12 cellular contexts compared by ENCODE assay signal in the genomic region with DNA sequence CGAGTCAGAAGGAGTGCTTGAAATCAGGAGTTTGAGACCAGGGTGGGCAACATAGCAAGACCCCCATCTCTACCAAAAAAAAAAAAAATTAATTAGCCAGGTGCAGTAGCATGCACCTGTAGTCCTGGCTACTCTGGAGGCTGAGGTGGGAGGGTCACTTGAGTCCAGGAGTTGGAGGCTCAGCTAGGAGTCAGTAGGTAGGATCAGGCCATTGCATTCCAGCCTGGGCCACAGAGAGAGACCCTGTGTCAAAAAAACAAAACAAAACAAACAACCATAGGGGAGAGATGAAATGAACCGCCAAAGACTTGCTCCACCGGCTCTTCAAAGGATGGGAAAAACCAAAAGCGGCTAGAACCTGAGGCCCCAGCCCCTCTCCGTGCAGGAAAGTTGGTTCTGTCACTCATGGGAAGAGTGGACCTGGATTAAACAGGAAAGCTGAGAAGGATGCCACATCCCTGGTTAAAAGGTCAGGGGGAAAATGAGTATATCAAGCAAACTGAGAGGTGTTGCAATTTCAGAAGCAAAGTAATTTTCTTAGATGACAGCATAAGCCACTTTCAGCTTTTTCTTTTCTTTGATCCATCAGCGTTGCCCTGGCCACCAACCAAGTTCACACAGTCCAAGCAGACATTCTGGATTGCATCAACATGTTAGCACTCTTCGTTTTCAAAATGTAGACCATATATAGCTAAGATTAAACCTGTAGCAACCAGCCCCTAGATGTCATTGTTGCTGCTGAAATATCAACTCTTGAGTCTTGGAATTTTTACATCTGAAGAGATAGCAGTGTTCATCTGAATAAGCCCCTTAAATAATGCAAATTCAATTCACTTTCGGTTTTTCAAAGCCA. TPM values are rescaled to one million over a fixed set of nuclear protein-coding genes. Genes with fewer than 3 reads are reported as not detected.
DNase-seq lines count a peak whose midpoint lies in the region; ATAC-seq, FAIRE-seq and TF ChIP-seq lines count a peak whose summit lies in the region.
"Had no signal": no experiment of that assay in that cellular context is flagged by ENCODE, and none has a peak within 500 bp of the region (broad histone marks: within the 10 kb centered on the region; RNA-seq: fewer than 3 reads in every experiment).

No MANE protein-coding gene starts in this region.

- no peak overlapping the region for H3K9ac ChIP-seq in astrocyte (ENCODE audit: low read length)
- H3K9ac ChIP-seq: KMS-11 had no signal

- ATAC-seq in left ventricle myocardium superior (peak; percentile 67), GM21576 (IDR thresholded peaks at IDR 0.05; ENCODE audit: unreplicated experiment) (no peak)

- 42% methylated on average over 8 of the region's 8 CpGs for WGBS in suprapubic skin

- TF ChIP-seq CTCF in astrocyte (IDR thresholded peaks at IDR 0.05; ENCODE audit: insufficient read depth, low read depth, low read length) (no peak), suprapubic skin (IDR thresholded peaks at IDR 0.05) (no peak)

- H3K27me3 Mint-ChIP-seq in astrocyte (ENCODE audit: low read depth, unreplicated experiment), result peaks cover 28% of the 10 kb centered on the region

- peak; percentile 39 for DNase-seq in M059J (ENCODE audit: low read depth)
- no peak for DNase-seq in astrocyte (ENCODE audit: low read depth)
- DNase-seq in left ventricle myocardium superior, result no peak
- no peak for DNase-seq in suprapubic skin (ENCODE audit: low spot score in 2 of 2)
- DNase-seq in stimulated activated CD4-positive, alpha-beta T cell treated with anti-CD3 and anti-CD28 coated beads, Interleukin-15, amount 100 ng/mL, for 24 hours, result no peak
- no peak for DNase-seq in NCI-H345 treated with DMSO at 0.1 percent for 48 hours (lab: John Stamatoyannopoulos, UW; ENCODE audit: unreplicated experiment)
- no peak for DNase-seq in NCI-H2171 (lab: John Stamatoyannopoulos, UW)
- DNase-seq: effector CD8-positive, alpha-beta T cell; NCI-H526 had no signal

- FAIRE-seq in astrocyte (lab: Jason Lieb, UNC), result no peak
- FAIRE-seq: TTC549 had no signal

- intact Hi-C loops in left ventricle myocardium superior (cut with micrococcal nuclease), result no loop called here

- H3K4me1 ChIP-seq in astrocyte (ENCODE audit: insufficient read depth, low read length), result no peaks in the 10 kb centered on the region
- peaks cover 6% of the 10 kb centered on the region for H3K4me1 ChIP-seq in suprapubic skin

- H4K20me1 ChIP-seq in astrocyte (ENCODE audit: insufficient read depth, low read length), result no peaks in the 10 kb centered on the region

- H3K36me3 ChIP-seq in astrocyte (ENCODE audit: insufficient read depth, low read length) (no peaks in the 10 kb centered on the region), suprapubic skin (no peaks in the 10 kb centered on the region)

- H3K9me3 Mint-ChIP-seq in astrocyte (ENCODE audit: unreplicated experiment), result no peaks in the 10 kb centered on the region

- no peak overlapping the region for H3K27ac ChIP-seq in astrocyte (ENCODE audit: low read depth, low read length)
- H3K27ac ChIP-seq in suprapubic skin, result no peak overlapping the region
- H3K27ac ChIP-seq: KMS-11 had no signal

- H3K4me3 ChIP-seq in astrocyte (ENCODE audit: insufficient read depth, low read depth, low read length), result no peak overlapping the region
- peak overlapping the region; percentile 15 for H3K4me3 ChIP-seq in suprapubic skin

- H3K27me3 ChIP-seq in astrocyte (ENCODE audit: insufficient read depth, low read length), result peaks cover 2% of the 10 kb centered on the region
- no peaks in the 10 kb centered on the region for H3K27me3 ChIP-seq in suprapubic skin

- H3K27ac Mint-ChIP-seq in astrocyte (ENCODE audit: unreplicated experiment), result no peak overlapping the region

- H2AFZ ChIP-seq in astrocyte (ENCODE audit: low read depth, low read length), result peak overlapping the region; percentile 2

- TF ChIP-seq POLR2A in suprapubic skin (IDR thresholded peaks at IDR 0.05), result no peak

- H3K9me3 ChIP-seq in astrocyte (ENCODE audit: insufficient read depth, low read depth, low read length), result no peaks in the 10 kb centered on the region
- H3K9me3 ChIP-seq in suprapubic skin, result no peaks in the 10 kb centered on the region

- H3K4me2 ChIP-seq in astrocyte (ENCODE audit: low read length), result peak overlapping the region; percentile 19
- H3K4me2 ChIP-seq: KMS-11 had no signal

- H3K36me3 Mint-ChIP-seq in astrocyte (ENCODE audit: low read depth, unreplicated experiment), result no peaks in the 10 kb centered on the region

- TF ChIP-seq EP300 in suprapubic skin (IDR thresholded peaks at IDR 0.05), result no peak

- H3K4me3 Mint-ChIP-seq in astrocyte (ENCODE audit: unreplicated experiment), result no peak overlapping the region

- H3K4me1 Mint-ChIP-seq in astrocyte (ENCODE audit: low read depth, unreplicated experiment), result no peaks in the 10 kb centered on the region

- no peaks in the 10 kb centered on the region for H3K79me2 ChIP-seq in astrocyte (ENCODE audit: insufficient read depth, low read length)

RNA-seq across cellular contexts. Expression of a gene that starts 8.9 kb away (rescaled TPM):
- total RNA-seq in M059J (2014; rRNA removed; shearing (Covaris generic)), result 2.8 and 5.4 TPM in 2 replicates
- total RNA-seq in astrocyte, result 12.4 and 14.7 TPM in 2 replicates
- total RNA-seq in left ventricle myocardium superior, result 16.1 TPM
- total RNA-seq in suprapubic skin, result 10 to 100 TPM; 11.2 to 34.0 (median 18.1) TPM
